ENCODE assay signal across 25 cellular contexts in genomic region chr10:42937048-42937447, GRCh38.
"Had no signal": no experiment of that assay in that cellular context is flagged by ENCODE, and none has a peak within 500 bp of the region (broad histone marks: within the 10 kb centered on the region; RNA-seq: fewer than 3 reads in every experiment).

No MANE protein-coding gene starts in this region.

- H3K4me3 ChIP-seq: colonic mucosa, esophagus squamous epithelium, gastrocnemius medialis, heart right ventricle, left ventricle myocardium inferior, lower lobe of right lung, mucosa of descending colon had no signal

- H3K27ac ChIP-seq: colonic mucosa, epithelial cell of prostate, esophagus squamous epithelium, gastrocnemius medialis, heart right ventricle, left ventricle myocardium inferior, lower lobe of right lung had no signal

- H3K27ac Mint-ChIP-seq: dendritic cell treated with granulocyte-macrophage colony-stimulating factor and Interleukin-4, amounts not matched to agents 40 ng/mL and 50 ng/mL, for 4 days; effector memory CD8-positive, alpha-beta T cell; endodermal cell; mesothelial cell of epicardium; naive B cell had no signal

- H3K36me3 ChIP-seq: colonic mucosa, esophagus squamous epithelium, gastrocnemius medialis, heart right ventricle, left ventricle myocardium inferior, lower lobe of right lung had no signal

- ATAC-seq: effector memory CD8-positive, alpha-beta T cell; esophagus mucosa; gastrocnemius medialis; heart right ventricle; left colon; left lobe of liver; lower lobe of right lung had no signal

- H3K9me3 Mint-ChIP-seq: dendritic cell treated with granulocyte-macrophage colony-stimulating factor and Interleukin-4, amounts not matched to agents 40 ng/mL and 50 ng/mL, for 4 days; effector memory CD8-positive, alpha-beta T cell; endodermal cell; mesothelial cell of epicardium; naive B cell had no signal

- H3K4me1 ChIP-seq: gastrocnemius medialis had no signal

- H3K36me3 Mint-ChIP-seq: mesothelial cell of epicardium, naive B cell had no signal

- H3K4me3 Mint-ChIP-seq: dendritic cell treated with granulocyte-macrophage colony-stimulating factor and Interleukin-4, amounts not matched to agents 40 ng/mL and 50 ng/mL, for 4 days; effector memory CD8-positive, alpha-beta T cell; endodermal cell; mesothelial cell of epicardium had no signal

- H3K9me3 ChIP-seq: colonic mucosa, esophagus squamous epithelium, gastrocnemius medialis, heart right ventricle, left ventricle myocardium inferior, lower lobe of right lung, mucosa of descending colon had no signal

- DNase-seq: colonic mucosa; cortex of kidney; effector CD8-positive, alpha-beta T cell; effector memory CD8-positive, alpha-beta T cell; endodermal cell; erythroblast; esophagus squamous epithelium; foreskin fibroblast; foreskin melanocyte; gastrocnemius medialis; glutamatergic neuron; heart right ventricle; hippocampal formation; kidney glomerular epithelial cell; left colon; left ventricle myocardium inferior; lower lobe of right lung; mesenchymal stem cell; naive B cell had no signal
